In the genomic region with DNA sequence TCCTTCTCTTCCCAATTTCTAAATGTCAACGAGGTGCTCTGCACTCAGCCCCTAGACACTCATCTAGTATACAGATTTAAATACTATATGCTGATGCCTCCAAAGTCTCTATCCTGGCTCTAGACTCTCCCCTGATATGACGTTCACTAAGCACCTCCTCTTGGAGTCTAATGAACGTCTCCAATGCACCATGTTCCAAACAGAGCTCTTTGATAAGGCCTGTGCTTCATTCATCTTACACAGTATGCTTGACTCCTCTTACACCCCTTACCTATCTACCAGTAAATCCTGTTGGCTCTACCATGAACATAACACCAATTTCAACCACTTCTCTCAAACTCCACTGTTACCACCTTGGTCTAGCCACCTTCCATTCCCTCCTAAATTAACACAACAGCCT, we compare ENCODE assay signal across 32 cellular contexts.
"Had no signal": no experiment of that assay in that cellular context is flagged by ENCODE, and none has a peak within 500 bp of the region (broad histone marks: within the 10 kb centered on the region; RNA-seq: fewer than 3 reads in every experiment).

No MANE protein-coding gene starts in this region.

- FAIRE-seq: RCC 7860 had no signal

- H3K4me2 ChIP-seq: PC-9, SK-N-SH had no signal

- H3K4me3 ChIP-seq: MG63, PC-9, SJCRH30 had no signal

- H3K27ac ChIP-seq: PC-9, RWPE1, SJCRH30 had no signal

- H3K9me3 ChIP-seq: MG63, SJCRH30, SK-N-SH had no signal

- H3K27me3 ChIP-seq: MG63, SJCRH30 had no signal

- H2AFZ ChIP-seq: PC-9 had no signal

- H3K9ac ChIP-seq: SK-N-SH had no signal

- DNase-seq: Kasumi-1, KG1, MG63, NCI-H1048, NCI-H1092 treated with DMSO at 0.1 percent for 48 hours, NCI-H1105 treated with DMSO at 0.1 percent for 48 hours, NCI-H1417, NCI-H1436, NCI-H146, NCI-H1694, NCI-H187, NCI-H1930, NCI-H2029 treated with DMSO at 0.1 percent for 48 hours, NCI-H2081 treated with DMSO at 0.1 percent for 48 hours, NCI-H2107, NCI-H2171, NCI-H226, NCI-H446 treated with DMSO at 0.1 percent for 48 hours, NCI-H510A, NCI-H524, NCI-H69, NCI-H748 treated with DMSO at 0.1 percent for 48 hours, NCI-H82, PC-9, SHP77, SIG-M5, SJCRH30, SK-N-SH, SW 1271 had no signal

- ATAC-seq: Panc1 had no signal
